Comparison of ENCODE assay signal across 29 cellular contexts in genomic region chr1:58571616-58572015, GRCh38. TPM values are rescaled to one million over a fixed set of nuclear protein-coding genes. Genes with fewer than 3 reads are reported as not detected.
DNase-seq lines count a peak whose midpoint lies in the region; ATAC-seq and TF ChIP-seq lines count a peak whose summit lies in the region.
"Had no signal": no experiment of that assay in that cellular context is flagged by ENCODE, and none has a peak within 500 bp of the region (broad histone marks: within the 10 kb centered on the region; RNA-seq: fewer than 3 reads in every experiment).

No MANE protein-coding gene starts in this region.

- peaks cover 7 to 11% of the 10 kb centered on the region in 2 donors for H3K27me3 ChIP-seq in right atrium auricular region
- H3K27me3 ChIP-seq in breast epithelium = peaks cover 0 to 3% of the 10 kb centered on the region in 2 donors
- H3K27me3 ChIP-seq in gastroesophageal sphincter = peaks cover 68% of the 10 kb centered on the region
- peaks cover 3% of the 10 kb centered on the region for H3K27me3 ChIP-seq in right cardiac atrium (ENCODE audit: control insufficient read depth, insufficient read depth)
- H3K27me3 ChIP-seq: BLaER1 had no signal

- no peaks in the 10 kb centered on the region for H3K36me3 Mint-ChIP-seq in mesothelial cell of epicardium
- H3K36me3 Mint-ChIP-seq: CD4-positive, CD25-positive, alpha-beta regulatory T cell had no signal

- no peak overlapping the region for H3K4me3 ChIP-seq in right atrium auricular region
- H3K4me3 ChIP-seq in breast epithelium = no peak overlapping the region
- H3K4me3 ChIP-seq in gastroesophageal sphincter = no peak overlapping the region
- no peak overlapping the region for H3K4me3 ChIP-seq in right cardiac atrium (ENCODE audit: low read length)
- H3K4me3 ChIP-seq: BLaER1 had no signal

- peaks cover 36% of the 10 kb centered on the region for H3K4me1 Mint-ChIP-seq in mesothelial cell of epicardium

- DNase-seq in right atrium auricular region (ENCODE audit: low spot score) (peak; percentile 21), left ventricle myocardium superior (no peak), breast epithelium (ENCODE audit: low spot score in 2 of 2) (no peak), mesothelial cell of epicardium (ENCODE audit: low spot score in 2 of 2, unreplicated experiment in 2 of 2) (no peak), GM20000 (ENCODE audit: low spot score) (no peak), DMS 273 treated with DMSO at 0.1 percent for 48 hours (lab: John Stamatoyannopoulos, UW) (no peak), right cardiac atrium (no peak)
- DNase-seq: CD4-positive, CD25-positive, alpha-beta regulatory T cell; DMS53; NCI-H1092; NCI-H1417 treated with DMSO at 0.1 percent for 48 hours; NCI-H1694 treated with DMSO at 0.1 percent for 48 hours; NCI-H2081; NCI-H446 treated with DMSO at 0.1 percent for 48 hours; NCI-H526; NCI-H82; NK-92 treated with Interleukin-12 subunit alpha and Interleukin-12 subunit beta, amount 100 ng/mL, for 24 hours; PC-3; Right ventricle myocardium superior; SW 1271 had no signal

- H3K4me1 ChIP-seq in right atrium auricular region (peaks cover 0 to 9% of the 10 kb centered on the region in 2 donors), breast epithelium (no peaks in the 10 kb centered on the region), gastroesophageal sphincter (peaks cover 0 to 9% (median 4%) of the 10 kb centered on the region in 3 donors), right cardiac atrium (ENCODE audit: control insufficient read depth, insufficient read depth, low read length) (no peaks in the 10 kb centered on the region)
- H3K4me1 ChIP-seq: BLaER1 had no signal

- TF ChIP-seq CTCF in right atrium auricular region (IDR thresholded peaks at IDR 0.05) (no peak), breast epithelium (IDR thresholded peaks at IDR 0.05) (no peak), mesothelial cell of epicardium (IDR thresholded peaks at IDR 0.05; ENCODE audit: unreplicated experiment) (no peak), GM20000 (IDR thresholded peaks at IDR 0.05; ENCODE audit: extremely low read depth, missing control alignments) (no peak), gastroesophageal sphincter (IDR thresholded peaks at IDR 0.05) (no peak)

- no peak overlapping the region for H3K4me3 Mint-ChIP-seq in mesothelial cell of epicardium
- H3K4me3 Mint-ChIP-seq: CD4-positive, CD25-positive, alpha-beta regulatory T cell; IgD-negative memory B cell had no signal

- H3K9me3 Mint-ChIP-seq in mesothelial cell of epicardium = no peaks in the 10 kb centered on the region

- H3K9me3 ChIP-seq in right atrium auricular region = no peaks in the 10 kb centered on the region
- H3K9me3 ChIP-seq in breast epithelium = no peaks in the 10 kb centered on the region
- H3K9me3 ChIP-seq in gastroesophageal sphincter = no peaks in the 10 kb centered on the region
- no peaks in the 10 kb centered on the region for H3K9me3 ChIP-seq in right cardiac atrium (ENCODE audit: control insufficient read depth, low read length)

- H3K36me3 ChIP-seq in right atrium auricular region (no peaks in the 10 kb centered on the region), breast epithelium (no peaks in the 10 kb centered on the region), gastroesophageal sphincter (no peaks in the 10 kb centered on the region)
- H3K36me3 ChIP-seq: BLaER1 had no signal

- intact Hi-C loops in left ventricle myocardium superior (cut with micrococcal nuclease) (no loop called here), breast epithelium (cut with DNase I; ENCODE audit: low total_unique reads) (no loop called here), right cardiac atrium (cut with DNase I) (no loop called here)

- TF ChIP-seq POLR2A in breast epithelium (IDR thresholded peaks at IDR 0.05) = no peak
- no peak for TF ChIP-seq POLR2A in gastroesophageal sphincter (IDR thresholded peaks at IDR 0.05)

- peaks cover 4% of the 10 kb centered on the region for H3K27me3 Mint-ChIP-seq in mesothelial cell of epicardium (ENCODE audit: low read depth)

- H3K27ac ChIP-seq in right atrium auricular region (no peak overlapping the region), breast epithelium (peak overlapping the region; percentile 86 to 98), gastroesophageal sphincter (no peak overlapping the region), right cardiac atrium (ENCODE audit: low read length) (no peak overlapping the region)
- H3K27ac ChIP-seq: BLaER1, HL-60 had no signal

- H3K27ac Mint-ChIP-seq in mesothelial cell of epicardium = peak overlapping the region; percentile 98
- H3K27ac Mint-ChIP-seq: CD4-positive, CD25-positive, alpha-beta regulatory T cell; IgD-negative memory B cell had no signal

- TF ChIP-seq EP300 in gastroesophageal sphincter (IDR thresholded peaks at IDR 0.05) = no peak

- no peak for ATAC-seq in left ventricle myocardium superior
- no peak for ATAC-seq in gastroesophageal sphincter
- no peak for ATAC-seq in right cardiac atrium
- ATAC-seq: HCT116, PC-3 had no signal

RNA-seq across cellular contexts. Expression of gene TACSTD2, which starts 5.4 kb away (rescaled TPM):
- total RNA-seq in right atrium auricular region (under 1 TPM in 1 of 2 donors, not detected in 1; 0.71 TPM), left ventricle myocardium superior (0.25 TPM), breast epithelium (100 to 1,000 TPM in 2 of 3 donors, 1 to 10 TPM in 1; 1.1 to 335 (median 230) TPM), mesothelial cell of epicardium (22.7 to 25.3 TPM (median 25.0 TPM) in 3 replicates), gastroesophageal sphincter (10 to 100 TPM in 1 of 4 donors, 1 to 10 TPM in 3; 1.5 to 39.5 (median 4.5) TPM), right cardiac atrium (under 1 TPM; 0.09 to 0.33 (median 0.19) TPM)
- polyA plus RNA-seq in right cardiac atrium = 0.14 TPM
- total RNA-seq: CD4-positive, CD25-positive, alpha-beta regulatory T cell; G401; H4; Right ventricle myocardium superior; RPMI7951; SK-MEL-5 had no signal
- polyA plus RNA-seq: IgD-negative memory B cell had no signal

RNA-seq across cellular contexts. Expression of gene OMA1, which starts 25.1 kb away (rescaled TPM):
- total RNA-seq in right atrium auricular region = 10 to 100 TPM; 27.0 to 27.3 TPM
- 29.4 TPM for total RNA-seq in left ventricle myocardium superior
- total RNA-seq in breast epithelium = 10 to 100 TPM; 26.4 to 79.8 (median 48.2) TPM
- 17.7 to 26.1 TPM (median 20.0 TPM) in 3 replicates for total RNA-seq in mesothelial cell of epicardium
- 10 to 100 TPM; 29.1 to 54.2 (median 36.6) TPM for total RNA-seq in gastroesophageal sphincter
- total RNA-seq in right cardiac atrium = 10 to 100 TPM; 22.4 to 32.3 (median 27.3) TPM
- 19.8 TPM for polyA plus RNA-seq in right cardiac atrium

Comparison
In these comparisons a context has a peak if more than half of its experiments do, and no peak if none do; other contexts are left out.
1. H3K27ac ChIP-seq: peak in breast epithelium (2 of 2); none in right atrium auricular region (0 of 2), gastroesophageal sphincter (0 of 4) and right cardiac atrium (single experiment).